Comparison of ENCODE assay signal across 18 cellular contexts in the genomic region with DNA sequence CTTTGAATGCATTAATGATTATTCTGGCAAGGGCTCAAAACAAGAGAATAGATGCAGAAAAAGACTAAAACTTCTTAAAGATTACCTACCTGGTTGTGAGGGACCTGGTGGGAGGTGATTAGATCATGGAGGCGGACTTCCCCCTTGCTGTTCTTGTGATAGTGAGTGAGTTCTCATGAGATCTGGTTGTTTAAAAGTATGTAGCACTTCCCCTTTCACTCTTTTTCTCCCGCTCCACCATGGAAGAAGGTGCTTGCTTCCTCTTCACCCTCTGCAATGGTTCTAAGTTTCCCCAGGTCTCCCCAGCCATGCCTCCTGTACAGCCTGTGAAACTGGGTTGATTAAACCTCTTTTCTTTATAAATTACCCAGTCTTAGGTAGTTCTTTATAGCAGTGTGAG.
A peak's percentile ranks its signal among the peaks of the same experiment; 100 is the strongest.
DNase-seq lines count a peak whose midpoint lies in the region; ATAC-seq and TF ChIP-seq lines count a peak whose summit lies in the region.
"Had no signal": no experiment of that assay in that cellular context is flagged by ENCODE, and none has a peak within 500 bp of the region (broad histone marks: within the 10 kb centered on the region; RNA-seq: fewer than 3 reads in every experiment).

No MANE protein-coding gene starts in this region.

- H3K27ac ChIP-seq in heart right ventricle (peak overlapping the region; percentile 36 to 99 (median 96)), adrenal gland (peak overlapping the region in 3 of 5 donors; percentile 23 to 90 (median 62)), upper lobe of right lung (peak overlapping the region; percentile 95)
- H3K27ac ChIP-seq: epithelial cell of prostate had no signal

- no peaks in the 10 kb centered on the region for H3K9me3 ChIP-seq in heart right ventricle
- H3K9me3 ChIP-seq in adrenal gland (replicated peaks in 1 of 3) = no peaks in the 10 kb centered on the region
- H3K9me3 ChIP-seq in upper lobe of right lung = no peaks in the 10 kb centered on the region
- H3K9me3 ChIP-seq: breast epithelium, testis had no signal

- no peaks in the 10 kb centered on the region for H3K27me3 ChIP-seq in heart right ventricle
- no peaks in the 10 kb centered on the region for H3K27me3 ChIP-seq in adrenal gland
- no peaks in the 10 kb centered on the region for H3K27me3 ChIP-seq in upper lobe of right lung
- H3K27me3 ChIP-seq: breast epithelium, testis had no signal

- H3K4me1 ChIP-seq in heart right ventricle (peaks cover 33 to 90% (median 74%) of the 10 kb centered on the region in 9 donors), adrenal gland (replicated peaks in 1 of 2) (peaks cover 0 to 64% of the 10 kb centered on the region in 2 donors), upper lobe of right lung (peaks cover 74% of the 10 kb centered on the region)

- no peak for DNase-seq in heart right ventricle
- DNase-seq in Right ventricle myocardium superior = no peak
- no peak for DNase-seq in adrenal gland
- DNase-seq in naive B cell = peak; percentile 26
- DNase-seq in upper lobe of right lung = no peak
- no peak for DNase-seq in putamen (ENCODE audit: low spot score)
- no peak for DNase-seq in activated naive CD4-positive, alpha-beta T cell (lab: John Stamatoyannopoulos, UW)
- no peak for DNase-seq in NCI-H82 treated with DMSO at 0.1 percent for 48 hours (lab: John Stamatoyannopoulos, UW; ENCODE audit: unreplicated experiment)
- DNase-seq: activated CD4-positive, alpha-beta T cell treated with anti-CD3 and anti-CD28 coated beads, Interleukin-2, amount 50 U/mL, for 48 hours; activated gamma-delta T cell; COR-L47; hypothalamus; NCI-H2171 treated with DMSO at 0.1 percent for 48 hours; T-helper 2 cell; testis had no signal

- no peak overlapping the region for H3K4me3 ChIP-seq in heart right ventricle
- H3K4me3 ChIP-seq in adrenal gland = no peak overlapping the region
- no peak overlapping the region for H3K4me3 ChIP-seq in upper lobe of right lung
- H3K4me3 ChIP-seq: breast epithelium, testis had no signal

- ATAC-seq in heart right ventricle = no peak
- ATAC-seq in Right ventricle myocardium superior (ENCODE audit: poor library complexity) = no peak
- peak; percentile 85 to 86 for ATAC-seq in naive B cell (ENCODE audit: low read depth in 2 of 2)
- no peak for ATAC-seq in upper lobe of right lung
- ATAC-seq: Panc1 had no signal

- H3K4me1 Mint-ChIP-seq in naive B cell = peaks cover 51 to 74% (median 71%) of the 10 kb centered on the region in 3 donors

- 89 to 92% methylated on average over 2 of the region's 2 CpGs for WGBS in heart right ventricle, 2 donors
- 75 to 89% (median 81%) methylated on average over 2 of the region's 2 CpGs for WGBS in adrenal gland, 4 donors

- TF ChIP-seq CTCF in heart right ventricle (IDR thresholded peaks at IDR 0.05) (no peak), adrenal gland (IDR thresholded peaks at IDR 0.05) (no peak), upper lobe of right lung (IDR thresholded peaks at IDR 0.05) (no peak)

- H3K4me3 Mint-ChIP-seq in naive B cell = peak overlapping the region in 7 of 8 donors; percentile 10 to 84 (median 58)

- peaks cover 1 to 14% (median 5%) of the 10 kb centered on the region in 3 donors for H3K27me3 Mint-ChIP-seq in naive B cell

- H3K9me3 Mint-ChIP-seq in naive B cell = peaks cover 3 to 9% (median 7%) of the 10 kb centered on the region in 7 donors

- H3K36me3 Mint-ChIP-seq in naive B cell = peaks cover 0 to 9% of the 10 kb centered on the region in 2 donors

- no peak for TF ChIP-seq POLR2A in adrenal gland (IDR thresholded peaks at IDR 0.05)

- peak overlapping the region; percentile 37 to 93 (median 68) for H3K27ac Mint-ChIP-seq in naive B cell

- intact Hi-C loops in heart right ventricle (cut with DNase I) = loop anchor here in 4 of 10 donors (5.0 to 10.0 kb wide), 5 partner anchors 55 to 387 kb away; a partner anchor contains a TSS
- intact Hi-C loops in Right ventricle myocardium superior (cut with DNase I) = no loop called here
- intact Hi-C loops in adrenal gland (cut with DNase I) = loop anchor here in 1 of 2 donors (10.0 kb wide), 1 partner anchor 73 kb away; no protein-coding TSS in a partner anchor
- intact Hi-C loops in upper lobe of right lung (cut with DNase I) = no loop called here

- H3K36me3 ChIP-seq in heart right ventricle = no peaks in the 10 kb centered on the region
- no peaks in the 10 kb centered on the region for H3K36me3 ChIP-seq in adrenal gland (replicated peaks in 1 of 2)
- no peaks in the 10 kb centered on the region for H3K36me3 ChIP-seq in upper lobe of right lung
- H3K36me3 ChIP-seq: breast epithelium had no signal

Comparison
In these comparisons a context has a peak if more than half of its experiments do, and no peak if none do; other contexts are left out.
1. ATAC-seq: peak in naive B cell (2 of 2); none in heart right ventricle (0 of 8), Right ventricle myocardium superior (single experiment) and upper lobe of right lung (single experiment).
2. Peak in every context shown above with its lines, with median percentiles within 50 percentile points of each other: H3K27ac ChIP-seq.